ENCODE assay signal across 17 cellular contexts in genomic region chr18:44602380-44602779, GRCh38.
A peak's percentile ranks its signal among the peaks of the same experiment; 100 is the strongest.
DNase-seq lines count a peak whose midpoint lies in the region; ATAC-seq, FAIRE-seq and TF ChIP-seq lines count a peak whose summit lies in the region.
"Had no signal": no experiment of that assay in that cellular context is flagged by ENCODE, and none has a peak within 500 bp of the region (broad histone marks: within the 10 kb centered on the region; RNA-seq: fewer than 3 reads in every experiment).

No MANE protein-coding gene starts in this region.

- peak; percentile 77 to 82 for ATAC-seq in stimulated activated naive B cell treated with anti-CD40 and anti-IgM and Interleukin-4, amounts not matched to agents 10 μg/mL and 1 μg/mL and 100 μg/mL, for 72 hours (replicated peaks)
- ATAC-seq: activated T-cell treated with anti-CD3 and anti-CD28 coated beads, Interleukin-2, amount 50 U/mL, for 4 hours; CD8-positive, alpha-beta T cell; mucosa of descending colon had no signal

- H3K27me3 Mint-ChIP-seq in stimulated activated naive B cell treated with anti-CD40 and anti-IgM and Interleukin-4, amounts not matched to agents 10 μg/mL and 1 μg/mL and 100 μg/mL, for 72 hours = peaks cover 0 to 4% of the 10 kb centered on the region in 2 donors

- in situ Hi-C loops in brain microvascular endothelial cell (cut with HindIII; ENCODE audit: low pct_ligation_motif_present, low sequenced_read_pairs) = no loop called here

- H3K36me3 ChIP-seq in brain microvascular endothelial cell (replicated peaks) = no peaks in the 10 kb centered on the region
- H3K36me3 ChIP-seq: thoracic aorta had no signal

- no peak overlapping the region for H3K27ac ChIP-seq in brain microvascular endothelial cell
- H3K27ac ChIP-seq: dorsolateral prefrontal cortex, thoracic aorta had no signal

- no peak overlapping the region for H3K4me3 ChIP-seq in brain microvascular endothelial cell (ENCODE audit: low read depth, low read length)
- H3K4me3 ChIP-seq: dorsolateral prefrontal cortex, mucosa of descending colon, thoracic aorta had no signal

- H3K4me1 Mint-ChIP-seq in stimulated activated naive B cell treated with anti-CD40 and anti-IgM and Interleukin-4, amounts not matched to agents 10 μg/mL and 1 μg/mL and 100 μg/mL, for 72 hours = peaks cover 20 to 51% of the 10 kb centered on the region in 2 donors
- H3K4me1 Mint-ChIP-seq: activated CD4-positive, alpha-beta T cell treated with anti-CD3 and anti-CD28 coated beads, Interleukin-2, amount 10 ng/mL, durations not matched to agents 7 days and 5 days had no signal

- H3K27me3 ChIP-seq in brain microvascular endothelial cell (replicated peaks) = no peaks in the 10 kb centered on the region

- no peak for TF ChIP-seq CTCF in brain microvascular endothelial cell (IDR thresholded peaks at IDR 0.05; ENCODE audit: low read depth, low read length, missing control alignments)

- no peak for FAIRE-seq in urothelium cell line (lab: Jason Lieb, UNC)

- H3K4me3 Mint-ChIP-seq in stimulated activated naive B cell treated with anti-CD40 and anti-IgM and Interleukin-4, amounts not matched to agents 10 μg/mL and 1 μg/mL and 100 μg/mL, for 72 hours = peak overlapping the region in 1 of 2 donors; percentile 7
- H3K4me3 Mint-ChIP-seq: activated CD4-positive, alpha-beta T cell treated with anti-CD3 and anti-CD28 coated beads, Interleukin-2, amount 10 ng/mL, durations not matched to agents 7 days and 5 days; activated T-cell treated with anti-CD3 and anti-CD28 coated beads, Interleukin-2, amount 50 U/mL, for 4 hours; CD8-positive, alpha-beta T cell had no signal

- H3K27ac Mint-ChIP-seq in stimulated activated naive B cell treated with anti-CD40 and anti-IgM and Interleukin-4, amounts not matched to agents 10 μg/mL and 1 μg/mL and 100 μg/mL, for 72 hours = peak overlapping the region; percentile 85
- H3K27ac Mint-ChIP-seq: activated CD4-positive, alpha-beta T cell treated with anti-CD3 and anti-CD28 coated beads, Interleukin-2, amount 10 ng/mL, durations not matched to agents 7 days and 5 days; CD8-positive, alpha-beta T cell had no signal

- peaks cover 1 to 3% of the 10 kb centered on the region in 2 donors for H3K36me3 Mint-ChIP-seq in stimulated activated naive B cell treated with anti-CD40 and anti-IgM and Interleukin-4, amounts not matched to agents 10 μg/mL and 1 μg/mL and 100 μg/mL, for 72 hours
- H3K36me3 Mint-ChIP-seq: CD8-positive, alpha-beta T cell had no signal

- peaks cover 0 to 4% of the 10 kb centered on the region in 2 donors for H3K9me3 Mint-ChIP-seq in stimulated activated naive B cell treated with anti-CD40 and anti-IgM and Interleukin-4, amounts not matched to agents 10 μg/mL and 1 μg/mL and 100 μg/mL, for 72 hours
- H3K9me3 Mint-ChIP-seq: activated CD4-positive, alpha-beta T cell treated with anti-CD3 and anti-CD28 coated beads, Interleukin-2, amount 10 ng/mL, durations not matched to agents 7 days and 5 days; activated T-cell treated with anti-CD3 and anti-CD28 coated beads, Interleukin-2, amount 50 U/mL, for 4 hours; CD8-positive, alpha-beta T cell had no signal

- DNase-seq in LHCN-M2 (ENCODE audit: low read depth) (peak; percentile 92), brain microvascular endothelial cell (peak; percentile 47), glomerular visceral epithelial cell (ENCODE audit: extremely low spot score) (peak; percentile 56), SK-N-DZ (ENCODE audit: low spot score) (no peak), COLO829 (ENCODE audit: low spot score) (no peak), urothelium cell line (ENCODE audit: low spot score) (no peak)
- no peak for DNase-seq in stimulated activated naive B cell treated with anti-CD40 and anti-IgM and Interleukin-4, amounts not matched to agents 10 μg/mL and 1 μg/mL and 100 μg/mL, for 72 hours
- DNase-seq: activated CD4-positive, alpha-beta T cell treated with anti-CD3 and anti-CD28 coated beads, Interleukin-2, amount 10 ng/mL, durations not matched to agents 7 days and 5 days; activated T-cell treated with anti-CD3 and anti-CD28 coated beads, Interleukin-2, amount 50 U/mL, for 4 hours; CD8-positive, alpha-beta T cell; dorsolateral prefrontal cortex; glutamatergic neuron; mucosa of descending colon; NCI-H1930; NCI-H774; posterior cingulate gyrus had no signal

Comparison
In these comparisons a context has a peak if more than half of its experiments do, and no peak if none do; other contexts are left out.
1. DNase-seq: peak in LHCN-M2 (single experiment), brain microvascular endothelial cell (single experiment) and glomerular visceral epithelial cell (single experiment); none in stimulated activated naive B cell treated with anti-CD40 and anti-IgM and Interleukin-4, amounts not matched to agents 10 μg/mL and 1 μg/mL and 100 μg/mL, for 72 hours (single experiment), SK-N-DZ (single experiment), COLO829 (single experiment) and urothelium cell line (single experiment).